Comparison of ENCODE assay signal across 9 cellular contexts in genomic region chr3:71680588-71680987, GRCh38. TPM values are rescaled to one million over a fixed set of nuclear protein-coding genes. Genes with fewer than 3 reads are reported as not detected.
DNase-seq lines count a peak whose midpoint lies in the region; ATAC-seq, FAIRE-seq and TF ChIP-seq lines count a peak whose summit lies in the region.
"Had no signal": no experiment of that assay in that cellular context is flagged by ENCODE, and none has a peak within 500 bp of the region (broad histone marks: within the 10 kb centered on the region; RNA-seq: fewer than 3 reads in every experiment).

No MANE protein-coding gene starts in this region.

- in situ Hi-C loops in mammary epithelial cell (cut with MboI; ENCODE audit: low sequenced_read_pairs in 2 of 2), result no loop called here

- ATAC-seq in lung (ENCODE audit: insufficient read depth, low FRiP score) (peak; percentile 76), GM21529 (IDR thresholded peaks at IDR 0.05; ENCODE audit: unreplicated experiment) (no peak), HG03139 (IDR thresholded peaks at IDR 0.05; ENCODE audit: unreplicated experiment) (no peak)

- DNase-seq in M059J (ENCODE audit: low read depth) (peak; percentile 59), mammary epithelial cell (peak; percentile 60), lung (ENCODE audit: low spot score) (no peak), urothelium cell line (ENCODE audit: low spot score) (peak; percentile 21), head of caudate nucleus (no peak)
- DNase-seq: NCI-H146 had no signal

- peak overlapping the region; percentile 76 for H3K4me2 ChIP-seq in mammary epithelial cell (ENCODE audit: insufficient read depth, low read depth, low read length)

- peak overlapping the region; percentile 29 for H3K27ac ChIP-seq in mammary epithelial cell (ENCODE audit: insufficient read depth, low read depth, low read length)
- H3K27ac ChIP-seq in lung (ENCODE audit: low read depth in 1 of 2, low read length in 1 of 2), result no peak overlapping the region

- peak overlapping the region in 1 of 3 experiments; percentile 8 for H3K4me3 ChIP-seq in mammary epithelial cell (replicated peaks in 1 of 3; ENCODE audit: insufficient read depth in 1 of 3, low read depth in 2 of 3, low read length in 3 of 3)
- H3K4me3 ChIP-seq in lung, result no peak overlapping the region
- H3K4me3 ChIP-seq: HAP-1 had no signal

- H3K27me3 ChIP-seq in mammary epithelial cell (ENCODE audit: insufficient read depth, low read length) (no peaks in the 10 kb centered on the region), lung (ENCODE audit: control insufficient read depth, insufficient read depth) (no peaks in the 10 kb centered on the region)

- H3K9me3 ChIP-seq in mammary epithelial cell (replicated peaks; ENCODE audit: insufficient read depth, low read length) (no peaks in the 10 kb centered on the region), lung (ENCODE audit: control insufficient read depth in 2 of 2, insufficient read depth in 1 of 2, low read length in 1 of 2) (no peaks in the 10 kb centered on the region)
- H3K9me3 ChIP-seq: HAP-1 had no signal

- H3K9ac ChIP-seq in mammary epithelial cell (ENCODE audit: insufficient read depth, low read length), result no peak overlapping the region

- H3K36me3 ChIP-seq in mammary epithelial cell (ENCODE audit: insufficient read depth, low read length), result no peaks in the 10 kb centered on the region
- no peaks in the 10 kb centered on the region for H3K36me3 ChIP-seq in lung (ENCODE audit: control insufficient read depth in 2 of 2, insufficient read depth in 2 of 2, low read length in 2 of 2)
- H3K36me3 ChIP-seq: HAP-1 had no signal

- H3K4me1 ChIP-seq in mammary epithelial cell (ENCODE audit: insufficient read depth, low read length), result peaks cover 43% of the 10 kb centered on the region
- peaks cover 0 to 4% of the 10 kb centered on the region in 2 donors for H3K4me1 ChIP-seq in lung (ENCODE audit: control insufficient read depth in 2 of 2, insufficient read depth in 2 of 2, low read length in 2 of 2)

- no peak for FAIRE-seq in urothelium cell line (lab: Jason Lieb, UNC)

- TSS peak; percentile 62 for BruUV-seq in mammary epithelial cell (replicated peaks; lab: Mats Ljungman, UMichigan)

- CTCF ChIA-PET in mammary epithelial cell (lab: Charles Lee; ENCODE audit: low non-redundant PET), result interaction anchor here (0.6 to 0.7 kb wide), 2 partner anchors 13 to 78 kb away, joined by 3 to 5 read pairs; no protein-coding TSS in a partner anchor

- TF ChIP-seq CTCF in mammary epithelial cell (conservative IDR thresholded peaks at IDR 0.05 in 1 of 2, IDR thresholded peaks at IDR 0.05 in 1 of 2; ENCODE audit: extremely low read depth in 1 of 2, insufficient read depth in 1 of 2, low read depth in 1 of 2, low read length in 2 of 2), result no peak
- TF ChIP-seq CTCF in lung (IDR thresholded peaks at IDR 0.05; ENCODE audit: control extremely low read depth, extremely low read depth), result no peak

- no peaks in the 10 kb centered on the region for H3K79me2 ChIP-seq in mammary epithelial cell (ENCODE audit: insufficient read depth, low read length)

- dilution Hi-C loops in mammary epithelial cell (cut with HindIII; ENCODE audit: low sequenced_read_pairs), result no loop called here

- H2AFZ ChIP-seq in mammary epithelial cell (ENCODE audit: low read depth, low read length), result no peak overlapping the region

- WGBS in mammary epithelial cell (ENCODE audit: low coverage, missing lambda C conversion rate), result 58% methylated on average over 1 of the region's 1 CpG
- WGBS in lung, 2 donors, result 11 to 29% methylated on average over 1 of the region's 1 CpG

- intact Hi-C loops in mammary epithelial cell (cut with micrococcal nuclease) (loop anchor here (2.0 to 10.0 kb wide), 6 partner anchors 22 to 626 kb away; no protein-coding TSS in a partner anchor), head of caudate nucleus (cut with DNase I) (no loop called here)

- no peaks in the 10 kb centered on the region for H4K20me1 ChIP-seq in mammary epithelial cell (ENCODE audit: insufficient read depth, low read length)

RNA-seq across cellular contexts. Expression of gene EIF4E3, which starts 44.6 kb away (rescaled TPM):
- 0.07 and 0.39 TPM in 2 replicates for total RNA-seq in M059J (2014; rRNA removed; shearing (Covaris generic))
- 1 to 10 TPM; 3.7 to 6.3 TPM for total RNA-seq in mammary epithelial cell
- 1.8 TPM for polyA plus RNA-seq in mammary epithelial cell
- 2.1 TPM for polyA minus RNA-seq in mammary epithelial cell
- 10 to 100 TPM; 11.4 to 21.8 TPM for total RNA-seq in lung
- 10 to 100 TPM in 1 of 2 donors, 1 to 10 TPM in 1; 9.7 to 12.6 TPM for polyA plus RNA-seq in lung

Comparison
In these comparisons a context has a peak if more than half of its experiments do, and no peak if none do; other contexts are left out.
1. DNase-seq: peak in M059J (single experiment), mammary epithelial cell (single experiment) and urothelium cell line (single experiment); none in lung (single experiment) and head of caudate nucleus (0 of 42).